In the genomic region with DNA sequence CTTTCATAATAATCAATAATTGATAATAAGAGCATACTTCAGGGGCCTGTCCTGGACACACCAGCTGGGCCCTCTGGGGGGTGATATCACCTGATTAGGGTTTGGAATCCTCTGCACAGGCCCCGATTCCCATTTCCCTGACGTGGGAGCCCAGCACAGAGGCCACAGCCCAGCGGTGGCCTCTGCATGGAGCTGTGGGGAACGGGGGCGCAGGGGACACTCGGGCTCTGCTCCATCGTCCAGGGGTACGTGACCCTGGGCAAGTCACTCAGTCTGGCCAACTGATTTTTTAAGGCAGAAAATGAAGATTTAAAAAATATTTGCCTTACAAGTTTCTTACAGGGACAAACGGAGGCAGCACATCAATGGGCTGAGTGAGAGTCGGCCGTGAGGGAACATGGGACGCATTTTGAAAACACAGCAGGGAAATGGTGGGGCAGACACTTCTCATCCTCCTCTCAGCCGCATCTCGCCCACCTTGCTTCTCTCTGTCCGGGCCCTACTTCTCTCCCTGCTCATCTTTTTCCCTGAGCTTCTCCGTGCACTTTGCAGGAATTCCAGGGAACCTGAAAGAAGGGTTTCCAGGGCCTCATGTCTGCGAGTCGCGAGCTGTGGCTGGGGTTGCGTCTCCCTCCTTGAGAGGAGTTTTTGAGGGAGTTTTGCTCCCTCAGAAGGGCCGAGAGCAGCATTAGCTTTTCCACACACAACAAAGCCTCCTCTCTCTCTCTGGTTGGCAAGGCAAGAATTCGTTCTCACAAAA, we compare ENCODE assay signal across 15 cellular contexts.
A peak's percentile ranks its signal among the peaks of the same experiment; 100 is the strongest.
DNase-seq lines count a peak whose midpoint lies in the region; ATAC-seq and TF ChIP-seq lines count a peak whose summit lies in the region.
"Had no signal": no experiment of that assay in that cellular context is flagged by ENCODE, and none has a peak within 500 bp of the region (broad histone marks: within the 10 kb centered on the region; RNA-seq: fewer than 3 reads in every experiment).

No MANE protein-coding gene starts in this region.

- H3K18ac ChIP-seq in mesendoderm (ENCODE audit: low read length): no peak overlapping the region

- no peak overlapping the region for H2AK5ac ChIP-seq in mesendoderm (ENCODE audit: low read length)

- no peak overlapping the region for H4K5ac ChIP-seq in mesendoderm (ENCODE audit: low read length)

- ATAC-seq in heart right ventricle (no peak), GM19467 (IDR thresholded peaks at IDR 0.05; ENCODE audit: unreplicated experiment) (no peak)

- H3K9me3 ChIP-seq in heart right ventricle (no peaks in the 10 kb centered on the region), colonic mucosa (no peaks in the 10 kb centered on the region), vagina (no peaks in the 10 kb centered on the region)

- peaks cover 0 to 39% (median 19%) of the 10 kb centered on the region in 7 donors for H3K27me3 ChIP-seq in heart right ventricle
- no peaks in the 10 kb centered on the region for H3K27me3 ChIP-seq in colonic mucosa
- no peaks in the 10 kb centered on the region for H3K27me3 ChIP-seq in mesendoderm (ENCODE audit: insufficient read depth, low read length, poor library complexity)
- H3K27me3 ChIP-seq in vagina: no peaks in the 10 kb centered on the region

- H3K27ac ChIP-seq in heart right ventricle: no peak overlapping the region
- no peak overlapping the region for H3K27ac ChIP-seq in colonic mucosa
- no peak overlapping the region for H3K27ac ChIP-seq in mesendoderm (ENCODE audit: low read depth, low read length)
- no peak overlapping the region for H3K27ac ChIP-seq in vagina
- H3K27ac ChIP-seq: C4-2B, KMS-11 had no signal

- H3K36me3 ChIP-seq in heart right ventricle (no peaks in the 10 kb centered on the region), colonic mucosa (no peaks in the 10 kb centered on the region), mesendoderm (ENCODE audit: control insufficient read depth, insufficient read depth, low read length) (no peaks in the 10 kb centered on the region), vagina (no peaks in the 10 kb centered on the region)

- intact Hi-C loops in cardiac septum (cut with DNase I) (no loop called here), heart right ventricle (cut with DNase I) (no loop called here), colonic mucosa (cut with DNase I) (no loop called here), vagina (cut with DNase I) (no loop called here)

- H3K9ac ChIP-seq in colonic mucosa (ENCODE audit: low read depth in 2 of 2, low read length in 2 of 2): no peak overlapping the region
- H3K9ac ChIP-seq in mesendoderm (ENCODE audit: low read length): no peak overlapping the region
- H3K9ac ChIP-seq: KMS-11 had no signal

- no peak overlapping the region for H2BK120ac ChIP-seq in mesendoderm (ENCODE audit: low read depth, low read length)

- TF ChIP-seq CTCF in heart right ventricle (IDR thresholded peaks at IDR 0.05): no peak
- no peak for TF ChIP-seq CTCF in colonic mucosa (IDR thresholded peaks at IDR 0.05)
- no peak for TF ChIP-seq CTCF in vagina (IDR thresholded peaks at IDR 0.05)

- no peak overlapping the region for H4K8ac ChIP-seq in mesendoderm (ENCODE audit: low read depth, low read length)

- H3K79me2 ChIP-seq in mesendoderm (ENCODE audit: control insufficient read depth, insufficient read depth, low read length): no peaks in the 10 kb centered on the region

- no peak overlapping the region for H2BK15ac ChIP-seq in mesendoderm (replicated peaks; ENCODE audit: low read depth)

- no peak overlapping the region for H3K4ac ChIP-seq in mesendoderm (ENCODE audit: low read depth, low read length)

- no peak overlapping the region for H2BK5ac ChIP-seq in mesendoderm (ENCODE audit: low read length)

- no peak overlapping the region for H3K4me2 ChIP-seq in mesendoderm (ENCODE audit: low read length)
- H3K4me2 ChIP-seq: KMS-11 had no signal

- DNase-seq in cardiac septum (ENCODE audit: low spot score): peak; percentile 61
- DNase-seq in heart right ventricle: no peak
- DNase-seq in colonic mucosa: peak; percentile 5
- DNase-seq in mesendoderm: no peak
- DNase-seq in vagina (ENCODE audit: extremely low spot score in 2 of 2): peak; percentile 22 to 74
- no peak for DNase-seq in T1000 (lab: John Stamatoyannopoulos, UW)
- no peak for DNase-seq in HPDE6-E6E7 (ENCODE audit: extremely low spot score)
- DNase-seq: DMS153, NCI-H2029, NCI-H2171 treated with DMSO at 0.1 percent for 48 hours, NCI-H748 treated with DMSO at 0.1 percent for 48 hours, SIG-M5 had no signal

- no peaks in the 10 kb centered on the region for H3K79me1 ChIP-seq in mesendoderm (ENCODE audit: low read length)

- no peak for TF ChIP-seq POLR2A in vagina (IDR thresholded peaks at IDR 0.05)

- no peaks in the 10 kb centered on the region for H3K4me1 ChIP-seq in heart right ventricle
- H3K4me1 ChIP-seq in colonic mucosa: no peaks in the 10 kb centered on the region
- no peaks in the 10 kb centered on the region for H3K4me1 ChIP-seq in mesendoderm (ENCODE audit: control insufficient read depth, low read depth, low read length)
- peaks cover 5% of the 10 kb centered on the region for H3K4me1 ChIP-seq in vagina

- H3K4me3 ChIP-seq in heart right ventricle (no peak overlapping the region), colonic mucosa (no peak overlapping the region), mesendoderm (ENCODE audit: low read length) (no peak overlapping the region), vagina (no peak overlapping the region)

- no peak overlapping the region for H3K23ac ChIP-seq in mesendoderm (ENCODE audit: low read length)

- 87 to 88% methylated on average over 22 of the region's 22 CpGs for WGBS in heart right ventricle, 2 donors
- no CpG with 5 or more reads among the region's 22 CpGs for WGBS in mesendoderm (ENCODE audit: extremely low coverage, insufficient coverage, low lambda C conversion rate)

- H3K56ac ChIP-seq in mesendoderm (ENCODE audit: low read length): peak overlapping the region; percentile 75

Comparison
In these comparisons a context has a peak if more than half of its experiments do, and no peak if none do; other contexts are left out.
1. DNase-seq: peak in cardiac septum (single experiment), colonic mucosa (single experiment) and vagina (2 of 2); none in heart right ventricle (0 of 2), mesendoderm (single experiment), T1000 (single experiment) and HPDE6-E6E7 (single experiment).